Comparison of ENCODE assay signal across 26 cellular contexts in genomic region chr19:47882890-47883289, GRCh38. TPM values are rescaled to one million over a fixed set of nuclear protein-coding genes. Genes with fewer than 3 reads are reported as not detected.
A peak's percentile ranks its signal among the peaks of the same experiment; 100 is the strongest.
DNase-seq lines count a peak whose midpoint lies in the region; ATAC-seq, FAIRE-seq and TF ChIP-seq lines count a peak whose summit lies in the region.
"Had no signal": no experiment of that assay in that cellular context is flagged by ENCODE, and none has a peak within 500 bp of the region (broad histone marks: within the 10 kb centered on the region; RNA-seq: fewer than 3 reads in every experiment).

No MANE protein-coding gene starts in this region.

- no peaks in the 10 kb centered on the region for H3K9me1 ChIP-seq in K562 (ENCODE audit: control insufficient read depth, insufficient read depth, low read length)

- no peak for FAIRE-seq in K562 (lab: Jason Lieb, UNC)
- FAIRE-seq in kidney (lab: Jason Lieb, UNC), result no peak
- FAIRE-seq: GM12878, GM19239 had no signal

- H3K4me1 ChIP-seq in K562 (replicated peaks in 1 of 2; ENCODE audit: control insufficient read depth in 2 of 2, insufficient read depth in 2 of 2, low read length in 2 of 2) (peaks cover 3 to 9% of the 10 kb centered on the region in 2 experiments), kidney (ENCODE audit: control insufficient read depth in 1 of 2, insufficient read depth in 1 of 2, low read depth in 1 of 2, low read length in 2 of 2) (no peaks in the 10 kb centered on the region), liver (ENCODE audit: control insufficient read depth in 4 of 4, insufficient read depth in 4 of 4, low read length in 3 of 4) (peaks cover 2 to 32% (median 13%) of the 10 kb centered on the region in 4 donors), right cardiac atrium (ENCODE audit: control insufficient read depth, insufficient read depth, low read length) (no peaks in the 10 kb centered on the region)

- no peak for TF ChIP-seq RAD21 in K562 (CRISPR knock-in tag; conservative IDR thresholded peaks at IDR 0.05 in 1 of 2, IDR thresholded peaks at IDR 0.05 in 1 of 2)
- TF ChIP-seq RAD21 in liver (IDR thresholded peaks at IDR 0.05), result no peak

- ATAC-seq in K562, result no peak
- ATAC-seq in right cardiac atrium, result no peak
- ATAC-seq: GM12878, GM23338, HCT116 had no signal

- CTCF ChIA-PET in K562 (lab: Yijun Ruan, JAX; ENCODE audit: low intra/inter-chr PET ratio), result no interaction called here

- no peak overlapping the region for H3K4me3 ChIP-seq in K562
- H3K4me3 ChIP-seq in kidney (ENCODE audit: low read length in 2 of 2), result no peak overlapping the region
- H3K4me3 ChIP-seq in liver (ENCODE audit: low read depth in 1 of 3, low read length in 3 of 3), result peak overlapping the region in 2 of 3 donors; percentile 53 to 60
- H3K4me3 ChIP-seq in right cardiac atrium (ENCODE audit: low read length), result no peak overlapping the region
- H3K4me3 ChIP-seq: GM12878, GM23338 had no signal

- intact Hi-C loops in K562 (cut with micrococcal nuclease) (no loop called here), kidney (cut with DNase I) (no loop called here), posterior vena cava (cut with DNase I) (no loop called here), right cardiac atrium (cut with DNase I) (no loop called here)

- DNase-seq in K562 (ENCODE audit: extremely low read depth in 1 of 4, low spot score in 3 of 4) (no peak), kidney (peak; percentile 17), posterior vena cava (ENCODE audit: low spot score) (peak; percentile 35), NCI-H82 (lab: John Stamatoyannopoulos, UW) (no peak), GM20000 (ENCODE audit: low spot score) (no peak), HT-29 (ENCODE audit: low spot score) (no peak), right cardiac atrium (no peak)
- DNase-seq: C1 segment of cervical spinal cord; Calu3; CD4-positive, alpha-beta memory T cell; COR-L47; DMS 273 treated with DMSO at 0.1 percent for 48 hours; DMS79; EL; GDM1; H9; HFFc6 had no signal

- no TSS peak for BruUV-seq in K562 (replicated peaks; lab: Mats Ljungman, UMichigan)

- H3K27ac ChIP-seq in K562 (ENCODE audit: extremely low read depth, low read depth, low read length) (no peak overlapping the region), kidney (ENCODE audit: low read depth in 2 of 2, low read length in 2 of 2) (no peak overlapping the region), liver (ENCODE audit: low read depth in 1 of 2, low read length in 2 of 2) (peak overlapping the region in 1 of 2 donors; percentile 62), right cardiac atrium (ENCODE audit: low read length) (no peak overlapping the region)

- H3K27me3 ChIP-seq in K562 (ENCODE audit: control insufficient read depth in 2 of 2, insufficient read depth in 2 of 2, low read length in 2 of 2) (no peaks in the 10 kb centered on the region), liver (ENCODE audit: control insufficient read depth in 4 of 4, insufficient read depth in 4 of 4, low read length in 3 of 4) (no peaks in the 10 kb centered on the region), right cardiac atrium (ENCODE audit: control insufficient read depth, insufficient read depth) (no peaks in the 10 kb centered on the region)

- H4K20me1 ChIP-seq in K562 (replicated peaks; ENCODE audit: control insufficient read depth, insufficient read depth, low read length), result no peaks in the 10 kb centered on the region

- no peak for TF ChIP-seq CTCF in K562 (IDR thresholded peaks at IDR 0.05 in 2 of 3, conservative IDR thresholded peaks at IDR 0.05 in 1 of 3; ENCODE audit: insufficient read depth in 2 of 3, low read depth in 1 of 3, low read length in 3 of 3)
- TF ChIP-seq CTCF in kidney (IDR thresholded peaks at IDR 0.05; ENCODE audit: borderline replicate concordance, extremely low read depth, insufficient read depth), result no peak
- TF ChIP-seq CTCF in liver (IDR thresholded peaks at IDR 0.05; ENCODE audit: low read depth, low read length, missing input control), result no peak
- TF ChIP-seq CTCF in GM20000 (IDR thresholded peaks at IDR 0.05; ENCODE audit: extremely low read depth, missing control alignments), result no peak

- TF ChIP-seq POLR2A in K562 (conservative IDR thresholded peaks at IDR 0.05), result no peak

- H3K36me3 ChIP-seq in K562 (ENCODE audit: control insufficient read depth, insufficient read depth, low read length), result no peaks in the 10 kb centered on the region
- H3K36me3 ChIP-seq in kidney (ENCODE audit: control insufficient read depth in 1 of 2, insufficient read depth in 2 of 2, low read length in 2 of 2), result no peaks in the 10 kb centered on the region
- H3K36me3 ChIP-seq in liver (ENCODE audit: control insufficient read depth in 4 of 4, insufficient read depth in 3 of 4, low read depth in 1 of 4, low read length in 3 of 4), result peaks cover 0 to 36% (median 24%) of the 10 kb centered on the region in 4 donors

- H3K9ac ChIP-seq in K562 (ENCODE audit: insufficient read depth in 1 of 2, low read depth in 2 of 2, low read length in 2 of 2) (no peak overlapping the region), kidney (ENCODE audit: low read length in 2 of 2) (no peak overlapping the region), liver (ENCODE audit: low read depth in 1 of 2, low read length in 2 of 2) (peak overlapping the region in 1 of 2 donors; percentile 52)

- POLR2A ChIA-PET in K562 (lab: Yijun Ruan, JAX), result no interaction called here

- TF ChIP-seq EP300 in K562 (IDR thresholded peaks at IDR 0.05; ENCODE audit: low read length), result no peak

- WGBS in K562 (ENCODE audit: insufficient coverage, low coverage, missing lambda C conversion rate), result 23% methylated on average over 3 of the region's 3 CpGs
- 52% methylated on average over 3 of the region's 3 CpGs for WGBS in liver
- 75% methylated on average over 3 of the region's 3 CpGs for WGBS in right cardiac atrium

- H3K4me2 ChIP-seq in K562 (ENCODE audit: insufficient read depth, low read length), result no peak overlapping the region
- H3K4me2 ChIP-seq: GM23338 had no signal

- H2AFZ ChIP-seq in K562 (ENCODE audit: low read depth, low read length), result no peak overlapping the region
- H2AFZ ChIP-seq: GM23338 had no signal

- H3K79me2 ChIP-seq in K562 (ENCODE audit: control insufficient read depth, insufficient read depth, low read length), result no peaks in the 10 kb centered on the region

- H3K9me3 ChIP-seq in K562 (replicated peaks; ENCODE audit: control insufficient read depth, insufficient read depth, low read depth, low read length) (peaks cover 2% of the 10 kb centered on the region; the same call in 1 of the 2 replicates), kidney (ENCODE audit: control insufficient read depth in 1 of 2, low read length in 2 of 2) (no peaks in the 10 kb centered on the region), liver (ENCODE audit: control insufficient read depth in 4 of 4, low read length in 3 of 4) (no peaks in the 10 kb centered on the region), right cardiac atrium (ENCODE audit: control insufficient read depth, low read length) (no peaks in the 10 kb centered on the region)

- in situ Hi-C loops in K562 (cut with MboI), result no loop called here

RNA-seq across cellular contexts. Expression of gene SULT2A1, which starts 3.2 kb away (rescaled TPM):
- not detected in 2 replicates for total RNA-seq in K562 (2011; cell fraction: chromatin; rRNA removed; ENCODE audit: low replicate concordance)
- not detected in 2 replicates for total RNA-seq in K562 (2011; cell fraction: nucleolus; rRNA removed)
- not detected in 2 replicates for total RNA-seq in K562 (2011; cell fraction: nucleoplasm; rRNA removed)
- total RNA-seq in K562 (2014; rRNA removed) (not detected in 2 replicates), K562 (2014; rRNA removed; fragmentation: Illumina TruSeq; extraction: Trizol) (not detected in 2 replicates), K562 (2015; rRNA removed; fragmentation: Illumina TruSeq; extraction: Trizol) (0.11 and 0.25 TPM in 2 replicates), K562 (2021) (0.16 and 0.18 TPM in 2 replicates), kidney (not detected), liver (100 to 1,000 TPM in 1 of 2 donors, 10 to 100 TPM in 1; 22.9 to 655 TPM), posterior vena cava (not detected), right cardiac atrium (not detected)
- polyA plus RNA-seq in K562 (2011; rRNA removed) (0.03 and 0.04 TPM in 2 replicates), K562 (2014; fragmentation: Illumina TruSeq; extraction: Trizol) (0.07 TPM in 1 of 2 replicates, not detected in the other), K562 (2014; fragmentation: Nextera tagmentation; extraction: Ambion mirVana) (under 1 TPM in 1 of 2 experiments, not detected in 1; 0.07 TPM), K562 (2014; rRNA removed) (not detected in 2 replicates), kidney (ENCODE audit: insufficient read depth, low read depth, low replicate concordance) (not detected), liver (100 to 1,000 TPM; 726 to 892 TPM), right cardiac atrium (not detected)
- 0.10 TPM in 1 of 2 replicates, not detected in the other for polyA plus RNA-seq in K562 (2011; cell fraction: cytosol; rRNA removed)
- polyA plus RNA-seq in K562 (2011; cell fraction: nucleus; rRNA removed), result not detected in 2 replicates
- 0.13 and 0.29 TPM in 2 replicates for polyA plus RNA-seq in K562 (2012)
- not detected in 2 replicates for polyA minus RNA-seq in K562 (2011; rRNA and poly(A)+ RNA removed)
- polyA minus RNA-seq in K562 (2011; cell fraction: cytosol; rRNA and poly(A)+ RNA removed), result not detected in 2 replicates
- polyA minus RNA-seq in K562 (2011; cell fraction: nucleus; rRNA and poly(A)+ RNA removed), result not detected in 2 replicates
- not detected in 2 replicates for total RNA-seq in HT-29 (2014; rRNA removed; shearing (Covaris generic))
- total RNA-seq: A172; A673; Calu3; CD4-positive, alpha-beta memory T cell; GM23338; H4; H9; HFFc6 had no signal
- polyA plus RNA-seq: BJ; CD4-positive, alpha-beta memory T cell; GM12878; GM23338 had no signal

RNA-seq across cellular contexts. Expression of gene TPRX2, which starts 23.9 kb away (rescaled TPM):
- not detected in 2 replicates for total RNA-seq in K562 (2011; cell fraction: chromatin; rRNA removed; ENCODE audit: low replicate concordance)
- total RNA-seq in K562 (2011; cell fraction: nucleolus; rRNA removed), result not detected in 2 replicates
- not detected in 2 replicates for total RNA-seq in K562 (2011; cell fraction: nucleoplasm; rRNA removed)
- not detected in 2 replicates for total RNA-seq in K562 (2014; rRNA removed)
- not detected in 2 replicates for total RNA-seq in K562 (2014; rRNA removed; fragmentation: Illumina TruSeq; extraction: Trizol)
- total RNA-seq in K562 (2015; rRNA removed; fragmentation: Illumina TruSeq; extraction: Trizol), result not detected in 2 replicates
- not detected in 2 replicates for total RNA-seq in K562 (2021)
- not detected in 2 replicates for polyA plus RNA-seq in K562 (2011; rRNA removed)
- not detected in 2 replicates for polyA plus RNA-seq in K562 (2011; cell fraction: cytosol; rRNA removed)
- not detected in 2 replicates for polyA plus RNA-seq in K562 (2011; cell fraction: nucleus; rRNA removed)
- not detected in 2 replicates for polyA plus RNA-seq in K562 (2012)
- not detected in 2 replicates for polyA plus RNA-seq in K562 (2014; fragmentation: Illumina TruSeq; extraction: Trizol)
- polyA plus RNA-seq in K562 (2014; fragmentation: Nextera tagmentation; extraction: Ambion mirVana), result not detected
- not detected in 2 replicates for polyA plus RNA-seq in K562 (2014; rRNA removed)
- polyA minus RNA-seq in K562 (2011; rRNA and poly(A)+ RNA removed), result not detected in 2 replicates
- polyA minus RNA-seq in K562 (2011; cell fraction: cytosol; rRNA and poly(A)+ RNA removed), result not detected in 2 replicates
- polyA minus RNA-seq in K562 (2011; cell fraction: nucleus; rRNA and poly(A)+ RNA removed), result not detected in 2 replicates
- not detected for total RNA-seq in kidney
- not detected for polyA plus RNA-seq in kidney (ENCODE audit: insufficient read depth, low read depth, low replicate concordance)
- not detected for total RNA-seq in liver
- polyA plus RNA-seq in liver, result not detected
- not detected for total RNA-seq in posterior vena cava
- total RNA-seq in HT-29 (2014; rRNA removed; shearing (Covaris generic)), result not detected in 2 replicates
- not detected for total RNA-seq in right cardiac atrium
- not detected for polyA plus RNA-seq in right cardiac atrium
- total RNA-seq: A172; A673; Calu3; CD4-positive, alpha-beta memory T cell; GM12878; GM23338; H4; H9; HFFc6 had no signal
- polyA plus RNA-seq: BJ; CD4-positive, alpha-beta memory T cell; GM12878; GM23338 had no signal

Comparison
In these comparisons a context has a peak if more than half of its experiments do, and no peak if none do; other contexts are left out.
1. DNase-seq: peak in kidney (single experiment) and posterior vena cava (single experiment); none in K562 (0 of 4), NCI-H82 (single experiment), GM20000 (single experiment), HT-29 (single experiment) and right cardiac atrium (0 of 3).
2. H3K4me3 ChIP-seq: peak in liver (2 of 3); none in K562 (single experiment), kidney (0 of 2) and right cardiac atrium (single experiment).
3. RNA of gene SULT2A1, which starts 3.2 kb away (total RNA-seq): 22.9 to 655 TPM in liver; 0.11 to 0.25 TPM in K562, not detected in kidney (single experiment), not detected in posterior vena cava, not detected in HT-29 and not detected in right cardiac atrium; every median in the first group is over 10 times any median in the second.